8 cellular contexts compared by ENCODE assay signal in the genomic region with DNA sequence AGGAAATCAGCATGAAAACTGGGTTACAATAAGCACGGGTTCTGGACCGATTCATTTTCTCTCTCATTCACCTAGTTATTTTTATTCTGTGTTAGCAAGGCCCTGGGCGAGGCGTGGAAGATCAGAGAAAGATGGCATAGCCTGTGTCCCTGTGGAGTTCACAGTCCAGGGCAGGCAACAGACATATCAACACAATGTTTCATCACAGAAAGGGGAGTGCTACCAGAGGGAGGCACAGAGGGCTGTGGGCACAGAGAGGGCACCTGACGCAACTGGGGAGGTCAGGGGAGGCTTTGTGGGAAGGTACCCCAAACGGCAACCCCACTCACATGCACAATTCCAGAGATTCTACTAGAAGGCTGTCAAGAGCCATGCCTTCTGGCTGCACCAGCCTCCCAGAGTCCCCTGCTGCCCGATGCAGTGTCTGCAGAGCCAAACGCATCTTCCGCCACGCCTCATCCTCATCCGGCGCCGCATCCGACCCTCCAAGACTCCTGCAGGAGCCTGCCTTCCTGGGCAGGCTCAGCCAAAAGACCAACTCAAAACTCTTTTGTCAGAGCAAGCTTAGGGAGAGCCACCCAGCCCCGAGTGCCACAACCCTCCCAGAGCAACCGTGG. TPM values are rescaled to one million over a fixed set of nuclear protein-coding genes. Genes with fewer than 3 reads are reported as not detected.
DNase-seq lines count a peak whose midpoint lies in the region; TF ChIP-seq lines count a peak whose summit lies in the region.

No MANE protein-coding gene starts in this region.

- H4K20me1 ChIP-seq in SK-N-SH (ENCODE audit: insufficient read depth) = peaks cover 53% of the 10 kb centered on the region

- H3K4me3 ChIP-seq in SK-N-SH (ENCODE audit: low read depth in 2 of 2, low read length in 1 of 2) (peak overlapping the region; percentile 93 to 94), foreskin fibroblast (ENCODE audit: low read depth in 1 of 2, low read length in 2 of 2) (peak overlapping the region; percentile 76 to 82), rectal smooth muscle tissue (ENCODE audit: low read length) (peak overlapping the region; percentile 80)

- peaks cover 18% of the 10 kb centered on the region for H3K36me3 ChIP-seq in ES-I3 (ENCODE audit: insufficient read depth, low read length)
- H3K36me3 ChIP-seq in SK-N-SH (replicated peaks in 1 of 2; ENCODE audit: control insufficient read depth in 1 of 2, insufficient read depth in 2 of 2, low read length in 1 of 2) = peaks cover 12 to 19% of the 10 kb centered on the region in 2 experiments
- H3K36me3 ChIP-seq in rectal smooth muscle tissue (ENCODE audit: control insufficient read depth, insufficient read depth, low read length) = peaks cover 4% of the 10 kb centered on the region

- no peak for TF ChIP-seq EP300 in SK-N-SH (IDR thresholded peaks at IDR 0.05; ENCODE audit: borderline replicate concordance in 1 of 2, low read depth in 1 of 2, low read length in 1 of 2)

- no peak overlapping the region for H2AFZ ChIP-seq in SK-N-SH (ENCODE audit: low read depth)

- H3K79me2 ChIP-seq in SK-N-SH (ENCODE audit: insufficient read depth) = peaks cover 62% of the 10 kb centered on the region

- TF ChIP-seq RAD21 in SK-N-SH (IDR thresholded peaks at IDR 0.05; ENCODE audit: low read length) = no peak

- H3K27me3 ChIP-seq in SK-N-SH (ENCODE audit: insufficient read depth) (no peaks in the 10 kb centered on the region), rectal smooth muscle tissue (ENCODE audit: control insufficient read depth, insufficient read depth, low read length) (no peaks in the 10 kb centered on the region)

- peak overlapping the region; percentile 99 for H3K4me2 ChIP-seq in SK-N-SH

- WGBS in SK-N-SH (ENCODE audit: low lambda C conversion rate) = 47% methylated on average over 16 of the region's 16 CpGs

- no peaks in the 10 kb centered on the region for H3K9me2 ChIP-seq in SK-N-SH

- H3K9ac ChIP-seq in ES-I3 (ENCODE audit: low read depth, low read length) (peak overlapping the region; percentile 90), SK-N-SH (peak overlapping the region; percentile 78), rectal smooth muscle tissue (ENCODE audit: low read length) (peak overlapping the region; percentile 1)

- DNase-seq in SK-N-SH (peak; percentile 54), foreskin fibroblast (peak in 1 of 2 donors; percentile 64), NCI-H1930 (lab: John Stamatoyannopoulos, UW) (no peak), RKO (ENCODE audit: low spot score) (no peak), NCI-H2196 treated with DMSO at 0.1 percent for 48 hours (lab: John Stamatoyannopoulos, UW; ENCODE audit: unreplicated experiment) (no peak), COLO829 (ENCODE audit: low spot score) (no peak)

- no peaks in the 10 kb centered on the region for H3K9me3 ChIP-seq in ES-I3 (ENCODE audit: control insufficient read depth, insufficient read depth, low read length)
- H3K9me3 ChIP-seq in SK-N-SH = no peaks in the 10 kb centered on the region

- peak overlapping the region in 1 of 2 experiments; percentile 29; a peak in 3 of 4 replicates for H3K27ac ChIP-seq in SK-N-SH (ENCODE audit: low read depth in 2 of 2, low read length in 1 of 2)
- H3K27ac ChIP-seq in rectal smooth muscle tissue (ENCODE audit: low read depth, low read length) = no peak overlapping the region

- TF ChIP-seq CTCF in SK-N-SH (IDR thresholded peaks at IDR 0.05) (no peak), foreskin fibroblast (IDR thresholded peaks at IDR 0.05; ENCODE audit: low read depth, low read length) (no peak)

- POLR2A ChIA-PET in SK-N-SH (lab: Yijun Ruan, JAX) = no interaction called here

- H3K4me1 ChIP-seq in ES-I3 (ENCODE audit: insufficient read depth, low read length) (peaks cover 17% of the 10 kb centered on the region; the same call in 1 of the 2 replicates), SK-N-SH (ENCODE audit: control insufficient read depth in 1 of 2, insufficient read depth in 2 of 2, low read depth in 1 of 2, low read length in 1 of 2) (peaks cover 0 to 21% of the 10 kb centered on the region in 2 experiments; a peak in 2 of 4 replicates), rectal smooth muscle tissue (ENCODE audit: control insufficient read depth, insufficient read depth, low read length) (peaks cover 11% of the 10 kb centered on the region)

- H3F3A ChIP-seq in SK-N-SH (replicated peaks; ENCODE audit: insufficient read depth) = peaks cover 6% of the 10 kb centered on the region

- CTCF ChIA-PET in SK-N-SH (lab: Yijun Ruan, JAX) = interaction anchor here (1.4 kb wide), 1 partner anchor 37 kb away, joined by 3 read pairs; no protein-coding TSS in a partner anchor

TF ChIP-seq in SK-N-SH, 30 proteins besides CTCF, POLR2A, EP300 and RAD21:
- peak; percentile 71; the same call in 1 of the 2 replicates for TF ChIP-seq MXI1 (IDR thresholded peaks at IDR 0.05; ENCODE audit: low read depth, low read length)
- no peak for TF ChIP-seq RCOR1 (IDR thresholded peaks at IDR 0.05; ENCODE audit: low read length)
- TF ChIP-seq, protein P1, sequence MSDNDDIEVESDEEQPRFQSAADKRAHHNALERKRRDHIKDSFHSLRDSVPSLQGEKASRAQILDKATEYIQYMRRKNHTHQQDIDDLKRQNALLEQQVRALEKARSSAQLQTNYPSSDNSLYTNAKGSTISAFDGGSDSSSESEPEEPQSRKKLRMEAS (IDR thresholded peaks at IDR 0.05; ENCODE audit: low read depth) = no peak

RNA-seq across cellular contexts. Expression of a gene that starts 1.4 kb away (rescaled TPM):
- polyA plus RNA-seq in SK-N-SH (2012; rRNA removed) = 44.4 and 48.1 TPM in 2 replicates
- polyA plus RNA-seq in SK-N-SH (2012; cell fraction: cytosol; rRNA removed) = 10.1 and 14.0 TPM in 2 replicates
- polyA plus RNA-seq in SK-N-SH (2012; cell fraction: nucleus; rRNA removed) = 327 and 442 TPM in 2 replicates

RNA-seq across cellular contexts. Expression of a gene that starts 36.2 kb away (rescaled TPM):
- polyA plus RNA-seq in SK-N-SH (2012; rRNA removed) = 158 and 176 TPM in 2 replicates
- 77.5 and 107 TPM in 2 replicates for polyA plus RNA-seq in SK-N-SH (2012; cell fraction: cytosol; rRNA removed)
- 306 and 385 TPM in 2 replicates for polyA plus RNA-seq in SK-N-SH (2012; cell fraction: nucleus; rRNA removed)

RNA-seq across cellular contexts. Expression of a gene that starts 39.1 kb away (rescaled TPM):
- 264 and 320 TPM in 2 replicates for polyA plus RNA-seq in SK-N-SH (2012; rRNA removed)
- 199 and 268 TPM in 2 replicates for polyA plus RNA-seq in SK-N-SH (2012; cell fraction: cytosol; rRNA removed)
- 117 and 153 TPM in 2 replicates for polyA plus RNA-seq in SK-N-SH (2012; cell fraction: nucleus; rRNA removed)

RNA-seq across cellular contexts. Expression of a gene that starts 43.3 kb away (rescaled TPM):
- polyA plus RNA-seq in SK-N-SH (2012; rRNA removed) = 1.9 and 2.2 TPM in 2 replicates
- 0.67 and 1.2 TPM in 2 replicates for polyA plus RNA-seq in SK-N-SH (2012; cell fraction: cytosol; rRNA removed)
- polyA plus RNA-seq in SK-N-SH (2012; cell fraction: nucleus; rRNA removed) = 11.8 and 14.3 TPM in 2 replicates

RNA-seq across cellular contexts. Expression of a gene that starts 47.0 kb away (rescaled TPM):
- polyA plus RNA-seq in SK-N-SH (2012; rRNA removed) = 37.5 and 39.1 TPM in 2 replicates
- polyA plus RNA-seq in SK-N-SH (2012; cell fraction: cytosol; rRNA removed) = 15.1 and 25.9 TPM in 2 replicates
- polyA plus RNA-seq in SK-N-SH (2012; cell fraction: nucleus; rRNA removed) = 65.2 and 69.8 TPM in 2 replicates

Comparison
In these comparisons a context has a peak if more than half of its experiments do, and no peak if none do; other contexts are left out.
1. H3K9ac ChIP-seq: peak in every context shown above with its lines; median percentile 90 in ES-I3; 78 in SK-N-SH; 1 in rectal smooth muscle tissue.